ENCODE assay signal across 7 cellular contexts in genomic region chr7:39855325-39855674, GRCh38.
A peak's percentile ranks its signal among the peaks of the same experiment; 100 is the strongest.
DNase-seq lines count a peak whose midpoint lies in the region; ATAC-seq, FAIRE-seq and TF ChIP-seq lines count a peak whose summit lies in the region.

No MANE protein-coding gene starts in this region.

- no peak overlapping the region for H2BK20ac ChIP-seq in H1 (ENCODE audit: low read length)

- no peak for FAIRE-seq in H1 (lab: Jason Lieb, UNC)

- no peaks in the 10 kb centered on the region for H3K79me1 ChIP-seq in H1 (ENCODE audit: low read depth, low read length)

- POLR2A ChIA-PET in H1 (lab: Charles Lee; ENCODE audit: partially characterized antibody), result no interaction called here

- H3K27me3 ChIP-seq in HUES64 (ENCODE audit: insufficient read depth, low read length) (peaks cover 24% of the 10 kb centered on the region), H1 (replicated peaks in 1 of 4; ENCODE audit: control insufficient read depth in 3 of 4, extremely low read depth in 1 of 4, insufficient read depth in 3 of 4, low read length in 3 of 4) (no peaks in the 10 kb centered on the region; a peak in 2 of 7 replicates), skeletal muscle satellite cell (ENCODE audit: control insufficient read depth, insufficient read depth, low read length) (peaks cover 11% of the 10 kb centered on the region)

- H4K8ac ChIP-seq in H1 (ENCODE audit: extremely low read depth, insufficient read depth, low read length), result no peak overlapping the region

- H2AFZ ChIP-seq in H1 (ENCODE audit: low read length), result peak overlapping the region; percentile 50; the same call in 1 of the 2 replicates

- H2BK5ac ChIP-seq in H1 (ENCODE audit: low read depth, low read length), result no peak overlapping the region

- no peak overlapping the region for H4K91ac ChIP-seq in H1 (replicated peaks; ENCODE audit: insufficient read length, low read length)

- H3K4me3 ChIP-seq in HUES64 (ENCODE audit: low read length) (peak overlapping the region; percentile 26; the same call in 1 of the 2 replicates), H1 (ENCODE audit: extremely low read depth in 1 of 4, insufficient read depth in 2 of 4, low read depth in 3 of 4, low read length in 4 of 4) (peak overlapping the region in 1 of 4 experiments; percentile 42; a peak in 1 of 8 replicates), skeletal muscle satellite cell (ENCODE audit: low read length) (peak overlapping the region; percentile 57)

- H3K36me3 ChIP-seq in HUES64 (ENCODE audit: insufficient read depth, low read length) (no peaks in the 10 kb centered on the region), H1 (ENCODE audit: control insufficient read depth in 2 of 4, insufficient read depth in 4 of 4, low read length in 3 of 4) (no peaks in the 10 kb centered on the region), skeletal muscle satellite cell (ENCODE audit: insufficient read depth, low read length) (no peaks in the 10 kb centered on the region)

- H3K4ac ChIP-seq in H1 (replicated peaks; ENCODE audit: insufficient read length, low read depth, low read length), result no peak overlapping the region

- no peaks in the 10 kb centered on the region for H4K20me1 ChIP-seq in H1 (replicated peaks in 1 of 2; ENCODE audit: control insufficient read depth in 1 of 2, insufficient read depth in 2 of 2, low read length in 2 of 2)

- H2AK5ac ChIP-seq in H1 (ENCODE audit: low read depth, low read length), result no peak overlapping the region

- no peak overlapping the region for H2BK12ac ChIP-seq in H1 (ENCODE audit: low read depth, low read length)

- TF ChIP-seq EP300 in H1 (IDR thresholded peaks at IDR 0.05; ENCODE audit: borderline replicate concordance in 1 of 2, low read depth in 2 of 2, low read length in 2 of 2), result no peak

- H3K9me3 ChIP-seq in HUES64 (ENCODE audit: insufficient read depth, low read depth, low read length) (no peaks in the 10 kb centered on the region), H1 (ENCODE audit: insufficient read depth in 2 of 2, low read depth in 1 of 2, low read length in 1 of 2) (no peaks in the 10 kb centered on the region), skeletal muscle satellite cell (replicated peaks; ENCODE audit: low read length) (no peaks in the 10 kb centered on the region)

- H3K27ac ChIP-seq in HUES64 (ENCODE audit: low read depth, low read length) (no peak overlapping the region), H1 (ENCODE audit: low read depth, low read length) (no peak overlapping the region)

- H2BK15ac ChIP-seq in H1 (ENCODE audit: low read length), result no peak overlapping the region

- H3K23me2 ChIP-seq in H1 (ENCODE audit: low read depth, low read length), result no peaks in the 10 kb centered on the region

- 100% methylated on average over 1 of the region's 1 CpG for WGBS in HUES64
- 74% methylated on average over 1 of the region's 1 CpG; no CpG with 5 or more reads in 1 of the 2 experiments for WGBS in H1 (ENCODE audit: extremely low coverage in 1 of 2, insufficient coverage in 1 of 2, insufficient read length in 1 of 2, insufficient replicate concordance in 2 of 2, low coverage in 1 of 2, low lambda C conversion rate in 2 of 2, missing lambda C conversion rate in 1 of 2), 2 experiments

- H3K4me1 ChIP-seq in HUES64 (ENCODE audit: insufficient read depth, low read length), result no peaks in the 10 kb centered on the region
- no peaks in the 10 kb centered on the region for H3K4me1 ChIP-seq in H1 (replicated peaks in 1 of 4; ENCODE audit: control insufficient read depth in 3 of 4, insufficient read depth in 4 of 4, low read length in 3 of 4)
- H3K4me1 ChIP-seq in skeletal muscle satellite cell (ENCODE audit: control insufficient read depth, insufficient read depth, low read length), result no peaks in the 10 kb centered on the region

- H4K5ac ChIP-seq in H1 (ENCODE audit: insufficient read length, low read depth, low read length), result no peak overlapping the region

- no peak for TF ChIP-seq CTCF in H1 (IDR thresholded peaks at IDR 0.05; ENCODE audit: control extremely low read depth in 1 of 3, insufficient read depth in 1 of 3, low read depth in 1 of 3, low read length in 3 of 3)

- no peak overlapping the region for H3K23ac ChIP-seq in H1 (ENCODE audit: insufficient read length)

- no peak overlapping the region for H3K56ac ChIP-seq in H1 (replicated peaks; ENCODE audit: insufficient read length, low read depth, low read length)

- H3K18ac ChIP-seq in H1 (ENCODE audit: extremely low read depth, low read length), result no peak overlapping the region

- TF ChIP-seq RAD21 in H1 (IDR thresholded peaks at IDR 0.05 in 1 of 2, conservative IDR thresholded peaks at IDR 0.05 in 1 of 2; ENCODE audit: low read depth in 2 of 2, low read length in 2 of 2), result no peak

- no peak overlapping the region for H3K14ac ChIP-seq in H1 (ENCODE audit: insufficient read length)

- CTCF ChIA-PET in H1 (lab: Charles Lee; ENCODE audit: partially characterized antibody), result interaction anchor here (0.9 to 1.2 kb wide), 2 partner anchors 275 to 278 kb away, joined by 4 read pairs; no protein-coding TSS in a partner anchor

- H3K9ac ChIP-seq in HUES64 (ENCODE audit: low read depth, low read length) (no peak overlapping the region), H1 (replicated peaks in 1 of 4; ENCODE audit: extremely low read depth in 1 of 4, low read depth in 3 of 4, low read length in 3 of 4) (no peak overlapping the region), skeletal muscle satellite cell (ENCODE audit: low read depth, low read length) (no peak overlapping the region)

- no peak overlapping the region for H2BK120ac ChIP-seq in H1 (replicated peaks; ENCODE audit: low read depth, low read length)

- H3K4me2 ChIP-seq in H1 (ENCODE audit: insufficient read depth in 1 of 2, low read depth in 2 of 2, low read length in 2 of 2) (no peak overlapping the region; a peak in 2 of 4 replicates), skeletal muscle satellite cell (ENCODE audit: low read length) (peak overlapping the region; percentile 67)

- no peaks in the 10 kb centered on the region for H3K79me2 ChIP-seq in H1 (ENCODE audit: control insufficient read depth in 1 of 2, insufficient read depth in 2 of 2, low read length in 2 of 2)

- TF ChIP-seq POLR2A in H1 (IDR thresholded peaks at IDR 0.05; ENCODE audit: control extremely low read depth in 1 of 2, low read depth in 2 of 2, low read length in 2 of 2), result no peak

- peak; percentile 19 for ATAC-seq in GM18498 (IDR thresholded peaks at IDR 0.05; ENCODE audit: unreplicated experiment)
- ATAC-seq in HG02571 (IDR thresholded peaks at IDR 0.05; ENCODE audit: unreplicated experiment), result no peak

- DNase-seq in H1 (ENCODE audit: low read depth in 1 of 2, low spot score in 2 of 2), result no peak
- DNase-seq in iPS-NIHi11 (ENCODE audit: low spot score), result no peak
- no peak for DNase-seq in stimulated activated CD4-positive, alpha-beta T cell treated with anti-CD3 and anti-CD28 coated beads, Interleukin-12 subunit alpha, Interleukin-12 subunit beta, amount 100 ng/mL, for 4 hours

TF ChIP-seq in H1, 55 proteins besides CTCF, POLR2A, EP300 and RAD21:
- TF ChIP-seq KDM4A (IDR thresholded peaks at IDR 0.05; ENCODE audit: low read depth, low read length, severe bottlenecking) (no peak), KDM5A (IDR thresholded peaks at IDR 0.05; ENCODE audit: low read length) (no peak), BRCA1 (IDR thresholded peaks at IDR 0.05; ENCODE audit: low read depth, low read length) (no peak), BACH1 (IDR thresholded peaks at IDR 0.05; ENCODE audit: low read length) (no peak)
